In the genomic region with DNA sequence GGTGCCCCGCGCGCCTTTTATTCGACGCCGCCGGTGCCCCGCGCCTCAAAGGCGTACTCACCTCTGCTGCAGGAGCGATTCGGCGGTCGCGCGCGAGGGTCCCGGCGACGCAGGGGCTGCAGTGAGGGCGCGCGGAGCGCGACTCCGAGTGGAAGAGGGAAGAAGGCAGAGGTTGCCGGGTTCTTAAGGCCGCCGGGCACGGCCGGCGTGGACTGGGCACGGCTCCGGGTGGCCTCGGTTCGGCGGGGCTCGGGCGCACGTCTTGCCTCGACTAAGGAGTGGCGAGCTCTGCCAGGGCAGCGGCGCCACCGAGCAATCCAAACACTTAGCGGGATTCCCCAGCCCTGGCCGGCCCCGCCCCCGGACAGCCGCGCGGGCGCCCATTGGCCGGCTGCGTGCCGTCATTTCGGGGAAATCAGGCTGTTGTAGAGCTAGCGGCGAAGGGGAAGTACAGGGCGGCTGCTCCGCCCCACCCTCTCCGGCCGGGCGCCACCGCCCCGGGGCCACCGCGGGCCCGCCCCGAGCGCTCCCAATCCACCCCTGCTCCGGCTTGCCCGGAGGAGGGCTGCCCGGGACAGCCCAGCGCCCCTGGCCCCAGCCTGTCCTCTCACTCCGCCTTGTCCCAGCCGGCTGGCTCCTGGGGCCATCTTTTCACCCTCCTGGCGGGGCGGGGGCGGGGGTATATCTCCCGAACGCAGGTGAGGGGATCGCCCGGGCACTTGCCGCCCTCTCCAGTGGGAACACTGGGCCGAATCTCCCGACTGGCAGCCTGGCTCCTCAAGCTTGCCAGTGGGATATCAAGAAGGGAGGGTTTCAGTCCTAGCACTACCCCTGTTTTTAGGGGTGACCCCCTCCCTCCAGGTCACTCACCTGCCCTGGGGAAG, we compare ENCODE assay signal across 1 cellular context.
TF ChIP-seq lines count a peak whose summit lies in the region.

A gene with protein sequence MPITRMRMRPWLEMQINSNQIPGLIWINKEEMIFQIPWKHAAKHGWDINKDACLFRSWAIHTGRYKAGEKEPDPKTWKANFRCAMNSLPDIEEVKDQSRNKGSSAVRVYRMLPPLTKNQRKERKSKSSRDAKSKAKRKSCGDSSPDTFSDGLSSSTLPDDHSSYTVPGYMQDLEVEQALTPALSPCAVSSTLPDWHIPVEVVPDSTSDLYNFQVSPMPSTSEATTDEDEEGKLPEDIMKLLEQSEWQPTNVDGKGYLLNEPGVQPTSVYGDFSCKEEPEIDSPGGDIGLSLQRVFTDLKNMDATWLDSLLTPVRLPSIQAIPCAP (minus strand): TSS at position 290 of the 884 bp plus-strand sequence. CDS start 1,295 bp downstream, outside the sequence.

TF ChIP-seq in HepG2, 621 proteins besides CTCF, POLR2A, EP300 and RAD21 (continued from another document and continues in another):
- TF ChIP-seq, protein P1, sequence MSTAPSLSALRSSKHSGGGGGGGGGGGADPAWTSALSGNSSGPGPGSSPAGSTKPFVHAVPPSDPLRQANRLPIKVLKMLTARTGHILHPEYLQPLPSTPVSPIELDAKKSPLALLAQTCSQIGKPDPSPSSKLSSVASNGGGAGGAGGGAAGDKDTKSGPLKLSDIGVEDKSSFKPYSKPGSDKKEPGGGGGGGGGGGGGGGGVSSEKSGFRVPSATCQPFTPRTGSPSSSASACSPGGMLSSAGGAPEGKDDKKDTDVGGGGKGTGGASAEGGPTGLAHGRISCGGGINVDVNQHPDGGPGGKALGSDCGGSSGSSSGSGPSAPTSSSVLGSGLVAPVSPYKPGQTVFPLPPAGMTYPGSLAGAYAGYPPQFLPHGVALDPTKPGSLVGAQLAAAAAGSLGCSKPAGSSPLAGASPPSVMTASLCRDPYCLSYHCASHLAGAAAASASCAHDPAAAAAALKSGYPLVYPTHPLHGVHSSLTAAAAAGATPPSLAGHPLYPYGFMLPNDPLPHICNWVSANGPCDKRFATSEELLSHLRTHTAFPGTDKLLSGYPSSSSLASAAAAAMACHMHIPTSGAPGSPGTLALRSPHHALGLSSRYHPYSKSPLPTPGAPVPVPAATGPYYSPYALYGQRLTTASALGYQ (CRISPR knock-in tag; IDR thresholded peaks at IDR 0.05), result peak; percentile 53
- TF ChIP-seq NCOA1 (CRISPR knock-in tag; IDR thresholded peaks at IDR 0.05) (peak; percentile 89), RORA (CRISPR knock-in tag; IDR thresholded peaks at IDR 0.05) (no peak), ZNF563 (CRISPR knock-in tag; IDR thresholded peaks at IDR 0.05) (peak; percentile 86; the same call in 1 of the 2 replicates), KLF6 (CRISPR knock-in tag; IDR thresholded peaks at IDR 0.05) (peak; percentile 48), CAMTA2 (CRISPR knock-in tag; IDR thresholded peaks at IDR 0.05; ENCODE audit: borderline replicate concordance) (no peak), PHF21A (CRISPR knock-in tag; IDR thresholded peaks at IDR 0.05) (peak; percentile 96), MLLT10 (CRISPR knock-in tag; IDR thresholded peaks at IDR 0.05) (no peak), THYN1 (CRISPR knock-in tag; IDR thresholded peaks at IDR 0.05; ENCODE audit: borderline replicate concordance, low read depth) (no peak), CC2D1A (CRISPR knock-in tag; IDR thresholded peaks at IDR 0.05) (0 out of 2 replicates have a peak, but pooled peaks have one; percentile 52), SP2 (CRISPR knock-in tag; IDR thresholded peaks at IDR 0.05) (peak; percentile 46), HDAC1 (CRISPR knock-in tag; IDR thresholded peaks at IDR 0.05) (peak; percentile 65), ZNF3 (CRISPR knock-in tag; IDR thresholded peaks at IDR 0.05) (no peak), ZNF709 (CRISPR knock-in tag; IDR thresholded peaks at IDR 0.05) (peak; percentile 94; the same call in 1 of the 2 replicates), POLR2AphosphoS5 (IDR thresholded peaks at IDR 0.05; ENCODE audit: low read depth, low read length) (peak; percentile 82), ZNF766 (CRISPR knock-in tag; IDR thresholded peaks at IDR 0.05; ENCODE audit: borderline replicate concordance) (peak; percentile 47), NFKBIZ (CRISPR knock-in tag; IDR thresholded peaks at IDR 0.05) (no peak), SMARCE1 (IDR thresholded peaks at IDR 0.05; ENCODE audit: borderline replicate concordance) (no peak), ZIK1 (CRISPR knock-in tag; IDR thresholded peaks at IDR 0.05; ENCODE audit: borderline replicate concordance, low read depth) (peak; percentile 56; the same call in 1 of the 2 replicates), EED (CRISPR knock-in tag; IDR thresholded peaks at IDR 0.05) (no peak), ZNF24 (IDR thresholded peaks at IDR 0.05) (no peak), ZBTB20 (CRISPR knock-in tag; IDR thresholded peaks at IDR 0.05; ENCODE audit: borderline replicate concordance, low read depth) (no peak), ZNF20 (CRISPR knock-in tag; IDR thresholded peaks at IDR 0.05) (peak; percentile 75; the same call in 1 of the 2 replicates), BHLHE40 (IDR thresholded peaks at IDR 0.05; ENCODE audit: low read length) (no peak), ZBTB8A (CRISPR knock-in tag; IDR thresholded peaks at IDR 0.05; ENCODE audit: borderline replicate concordance, low read depth) (no peak), ELF4 (CRISPR knock-in tag; IDR thresholded peaks at IDR 0.05; ENCODE audit: borderline replicate concordance) (peak; percentile 77), ZNF883 (CRISPR knock-in tag; IDR thresholded peaks at IDR 0.05; ENCODE audit: not compliant biosample characterization) (no peak), HOXD1 (CRISPR knock-in tag; IDR thresholded peaks at IDR 0.05) (peak; percentile 44; the same call in 1 of the 2 replicates), YEATS2 (CRISPR knock-in tag; IDR thresholded peaks at IDR 0.05; ENCODE audit: borderline replicate concordance) (no peak), HIVEP1 (CRISPR knock-in tag; IDR thresholded peaks at IDR 0.05) (peak; percentile 98), TBX3 (IDR thresholded peaks at IDR 0.05; ENCODE audit: borderline replicate concordance) (no peak), ZNF670 (CRISPR knock-in tag; IDR thresholded peaks at IDR 0.05; ENCODE audit: borderline replicate concordance) (peak; percentile 72; the same call in 1 of the 2 replicates), ZNF746 (CRISPR knock-in tag; IDR thresholded peaks at IDR 0.05) (peak; percentile 26; the same call in 1 of the 2 replicates), ZNF451 (CRISPR knock-in tag; IDR thresholded peaks at IDR 0.05) (0 out of 2 replicates have a peak, but pooled peaks have one; percentile 30), KDM1A (CRISPR knock-in tag; IDR thresholded peaks at IDR 0.05) (no peak), MAFG (CRISPR knock-in tag; IDR thresholded peaks at IDR 0.05) (no peak), RFXAP (CRISPR knock-in tag; IDR thresholded peaks at IDR 0.05; ENCODE audit: borderline replicate concordance) (peak; percentile 86)
- TF ChIP-seq, protein P2, sequence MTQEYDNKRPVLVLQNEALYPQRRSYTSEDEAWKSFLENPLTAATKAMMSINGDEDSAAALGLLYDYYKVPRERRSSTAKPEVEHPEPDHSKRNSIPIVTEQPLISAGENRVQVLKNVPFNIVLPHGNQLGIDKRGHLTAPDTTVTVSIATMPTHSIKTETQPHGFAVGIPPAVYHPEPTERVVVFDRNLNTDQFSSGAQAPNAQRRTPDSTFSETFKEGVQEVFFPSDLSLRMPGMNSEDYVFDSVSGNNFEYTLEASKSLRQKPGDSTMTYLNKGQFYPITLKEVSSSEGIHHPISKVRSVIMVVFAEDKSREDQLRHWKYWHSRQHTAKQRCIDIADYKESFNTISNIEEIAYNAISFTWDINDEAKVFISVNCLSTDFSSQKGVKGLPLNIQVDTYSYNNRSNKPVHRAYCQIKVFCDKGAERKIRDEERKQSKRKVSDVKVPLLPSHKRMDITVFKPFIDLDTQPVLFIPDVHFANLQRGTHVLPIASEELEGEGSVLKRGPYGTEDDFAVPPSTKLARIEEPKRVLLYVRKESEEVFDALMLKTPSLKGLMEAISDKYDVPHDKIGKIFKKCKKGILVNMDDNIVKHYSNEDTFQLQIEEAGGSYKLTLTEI (CRISPR knock-in tag; conservative IDR thresholded peaks at IDR 0.05), result no peak
- TF ChIP-seq, protein P3, sequence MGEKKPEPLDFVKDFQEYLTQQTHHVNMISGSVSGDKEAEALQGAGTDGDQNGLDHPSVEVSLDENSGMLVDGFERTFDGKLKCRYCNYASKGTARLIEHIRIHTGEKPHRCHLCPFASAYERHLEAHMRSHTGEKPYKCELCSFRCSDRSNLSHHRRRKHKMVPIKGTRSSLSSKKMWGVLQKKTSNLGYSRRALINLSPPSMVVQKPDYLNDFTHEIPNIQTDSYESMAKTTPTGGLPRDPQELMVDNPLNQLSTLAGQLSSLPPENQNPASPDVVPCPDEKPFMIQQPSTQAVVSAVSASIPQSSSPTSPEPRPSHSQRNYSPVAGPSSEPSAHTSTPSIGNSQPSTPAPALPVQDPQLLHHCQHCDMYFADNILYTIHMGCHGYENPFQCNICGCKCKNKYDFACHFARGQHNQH (CRISPR knock-in tag; IDR thresholded peaks at IDR 0.05), result peak; percentile 75
- TF ChIP-seq, protein P4, sequence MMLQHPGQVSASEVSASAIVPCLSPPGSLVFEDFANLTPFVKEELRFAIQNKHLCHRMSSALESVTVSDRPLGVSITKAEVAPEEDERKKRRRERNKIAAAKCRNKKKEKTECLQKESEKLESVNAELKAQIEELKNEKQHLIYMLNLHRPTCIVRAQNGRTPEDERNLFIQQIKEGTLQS (CRISPR knock-in tag; IDR thresholded peaks at IDR 0.05), result no peak; the same call in 1 of the 2 replicates
- TF ChIP-seq, protein P5, sequence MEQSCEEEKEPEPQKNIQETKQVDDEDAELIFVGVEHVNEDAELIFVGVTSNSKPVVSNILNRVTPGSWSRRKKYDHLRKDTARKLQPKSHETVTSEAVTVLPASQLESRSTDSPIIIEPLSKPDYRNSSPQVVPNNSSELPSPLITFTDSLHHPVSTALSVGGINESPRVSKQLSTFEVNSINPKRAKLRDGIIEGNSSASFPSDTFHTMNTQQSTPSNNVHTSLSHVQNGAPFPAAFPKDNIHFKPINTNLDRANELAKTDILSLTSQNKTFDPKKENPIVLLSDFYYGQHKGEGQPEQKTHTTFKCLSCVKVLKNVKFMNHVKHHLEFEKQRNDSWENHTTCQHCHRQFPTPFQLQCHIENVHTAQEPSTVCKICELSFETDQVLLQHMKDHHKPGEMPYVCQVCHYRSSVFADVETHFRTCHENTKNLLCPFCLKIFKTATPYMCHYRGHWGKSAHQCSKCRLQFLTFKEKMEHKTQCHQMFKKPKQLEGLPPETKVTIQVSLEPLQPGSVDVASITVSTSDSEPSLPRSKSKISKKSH (CRISPR knock-in tag; IDR thresholded peaks at IDR 0.05; ENCODE audit: borderline replicate concordance), result peak; percentile 59; the same call in 1 of the 2 replicates
- TF ChIP-seq, protein P6, sequence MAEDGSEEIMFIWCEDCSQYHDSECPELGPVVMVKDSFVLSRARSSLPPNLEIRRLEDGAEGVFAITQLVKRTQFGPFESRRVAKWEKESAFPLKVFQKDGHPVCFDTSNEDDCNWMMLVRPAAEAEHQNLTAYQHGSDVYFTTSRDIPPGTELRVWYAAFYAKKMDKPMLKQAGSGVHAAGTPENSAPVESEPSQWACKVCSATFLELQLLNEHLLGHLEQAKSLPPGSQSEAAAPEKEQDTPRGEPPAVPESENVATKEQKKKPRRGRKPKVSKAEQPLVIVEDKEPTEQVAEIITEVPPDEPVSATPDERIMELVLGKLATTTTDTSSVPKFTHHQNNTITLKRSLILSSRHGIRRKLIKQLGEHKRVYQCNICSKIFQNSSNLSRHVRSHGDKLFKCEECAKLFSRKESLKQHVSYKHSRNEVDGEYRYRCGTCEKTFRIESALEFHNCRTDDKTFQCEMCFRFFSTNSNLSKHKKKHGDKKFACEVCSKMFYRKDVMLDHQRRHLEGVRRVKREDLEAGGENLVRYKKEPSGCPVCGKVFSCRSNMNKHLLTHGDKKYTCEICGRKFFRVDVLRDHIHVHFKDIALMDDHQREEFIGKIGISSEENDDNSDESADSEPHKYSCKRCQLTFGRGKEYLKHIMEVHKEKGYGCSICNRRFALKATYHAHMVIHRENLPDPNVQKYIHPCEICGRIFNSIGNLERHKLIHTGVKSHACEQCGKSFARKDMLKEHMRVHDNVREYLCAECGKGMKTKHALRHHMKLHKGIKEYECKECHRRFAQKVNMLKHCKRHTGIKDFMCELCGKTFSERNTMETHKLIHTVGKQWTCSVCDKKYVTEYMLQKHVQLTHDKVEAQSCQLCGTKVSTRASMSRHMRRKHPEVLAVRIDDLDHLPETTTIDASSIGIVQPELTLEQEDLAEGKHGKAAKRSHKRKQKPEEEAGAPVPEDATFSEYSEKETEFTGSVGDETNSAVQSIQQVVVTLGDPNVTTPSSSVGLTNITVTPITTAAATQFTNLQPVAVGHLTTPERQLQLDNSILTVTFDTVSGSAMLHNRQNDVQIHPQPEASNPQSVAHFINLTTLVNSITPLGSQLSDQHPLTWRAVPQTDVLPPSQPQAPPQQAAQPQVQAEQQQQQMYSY (CRISPR knock-in tag; IDR thresholded peaks at IDR 0.05), result peak; percentile 67; the same call in 1 of the 2 replicates
- TF ChIP-seq, protein P7, sequence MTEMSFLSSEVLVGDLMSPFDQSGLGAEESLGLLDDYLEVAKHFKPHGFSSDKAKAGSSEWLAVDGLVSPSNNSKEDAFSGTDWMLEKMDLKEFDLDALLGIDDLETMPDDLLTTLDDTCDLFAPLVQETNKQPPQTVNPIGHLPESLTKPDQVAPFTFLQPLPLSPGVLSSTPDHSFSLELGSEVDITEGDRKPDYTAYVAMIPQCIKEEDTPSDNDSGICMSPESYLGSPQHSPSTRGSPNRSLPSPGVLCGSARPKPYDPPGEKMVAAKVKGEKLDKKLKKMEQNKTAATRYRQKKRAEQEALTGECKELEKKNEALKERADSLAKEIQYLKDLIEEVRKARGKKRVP (CRISPR knock-in tag; IDR thresholded peaks at IDR 0.05), result 0 out of 4 replicates have a peak, but pooled peaks of 1 of the 2 experiments have one; percentile 44
- TF ChIP-seq, protein P8, sequence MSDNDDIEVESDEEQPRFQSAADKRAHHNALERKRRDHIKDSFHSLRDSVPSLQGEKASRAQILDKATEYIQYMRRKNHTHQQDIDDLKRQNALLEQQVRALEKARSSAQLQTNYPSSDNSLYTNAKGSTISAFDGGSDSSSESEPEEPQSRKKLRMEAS (IDR thresholded peaks at IDR 0.05), result peak; percentile 58
- TF ChIP-seq, protein P9, sequence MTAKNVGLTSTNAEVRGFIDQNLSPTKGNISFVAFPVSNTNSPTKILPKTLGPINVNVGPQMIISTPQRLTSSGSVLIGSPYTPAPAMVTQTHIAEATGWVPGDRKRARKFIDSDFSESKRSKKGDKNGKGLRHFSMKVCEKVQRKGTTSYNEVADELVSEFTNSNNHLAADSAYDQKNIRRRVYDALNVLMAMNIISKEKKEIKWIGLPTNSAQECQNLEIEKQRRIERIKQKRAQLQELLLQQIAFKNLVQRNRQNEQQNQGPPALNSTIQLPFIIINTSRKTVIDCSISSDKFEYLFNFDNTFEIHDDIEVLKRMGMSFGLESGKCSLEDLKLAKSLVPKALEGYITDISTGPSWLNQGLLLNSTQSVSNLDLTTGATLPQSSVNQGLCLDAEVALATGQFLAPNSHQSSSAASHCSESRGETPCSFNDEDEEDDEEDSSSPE (CRISPR knock-in tag; IDR thresholded peaks at IDR 0.05), result peak; percentile 70
- TF ChIP-seq, protein P10, sequence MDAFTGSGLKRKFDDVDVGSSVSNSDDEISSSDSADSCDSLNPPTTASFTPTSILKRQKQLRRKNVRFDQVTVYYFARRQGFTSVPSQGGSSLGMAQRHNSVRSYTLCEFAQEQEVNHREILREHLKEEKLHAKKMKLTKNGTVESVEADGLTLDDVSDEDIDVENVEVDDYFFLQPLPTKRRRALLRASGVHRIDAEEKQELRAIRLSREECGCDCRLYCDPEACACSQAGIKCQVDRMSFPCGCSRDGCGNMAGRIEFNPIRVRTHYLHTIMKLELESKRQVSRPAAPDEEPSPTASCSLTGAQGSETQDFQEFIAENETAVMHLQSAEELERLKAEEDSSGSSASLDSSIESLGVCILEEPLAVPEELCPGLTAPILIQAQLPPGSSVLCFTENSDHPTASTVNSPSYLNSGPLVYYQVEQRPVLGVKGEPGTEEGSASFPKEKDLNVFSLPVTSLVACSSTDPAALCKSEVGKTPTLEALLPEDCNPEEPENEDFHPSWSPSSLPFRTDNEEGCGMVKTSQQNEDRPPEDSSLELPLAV (CRISPR knock-in tag; conservative IDR thresholded peaks at IDR 0.05; ENCODE audit: low read depth), result no peak; the same call in 1 of the 2 replicates
